Comparison of ENCODE assay signal across 19 cellular contexts in genomic region chr14:68000516-68000915, GRCh38.
DNase-seq lines count a peak whose midpoint lies in the region; TF ChIP-seq lines count a peak whose summit lies in the region.
"Had no signal": no experiment of that assay in that cellular context is flagged by ENCODE, and none has a peak within 500 bp of the region (broad histone marks: within the 10 kb centered on the region; RNA-seq: fewer than 3 reads in every experiment).

No MANE protein-coding gene starts in this region.

- intact Hi-C loops in sigmoid colon (cut with DNase I) = no loop called here

- TF ChIP-seq POLR2A in sigmoid colon (IDR thresholded peaks at IDR 0.05) = no peak

- H3K4me1 ChIP-seq in GM23248 (ENCODE audit: insufficient read depth) (peaks cover 21% of the 10 kb centered on the region), sigmoid colon (peaks cover 0 to 25% (median 18%) of the 10 kb centered on the region in 4 donors)

- H3F3A ChIP-seq in GM23248 (ENCODE audit: insufficient read depth) = peaks cover 10% of the 10 kb centered on the region

- H3K27ac ChIP-seq in GM23248 (peak overlapping the region; percentile 59), SK-N-MC (peak overlapping the region; percentile 57), sigmoid colon (peak overlapping the region in 3 of 4 donors; percentile 51 to 66 (median 61))

- H3K9me3 ChIP-seq in GM23248 (ENCODE audit: low read depth) (no peaks in the 10 kb centered on the region), SK-N-MC (ENCODE audit: low read depth, low read length) (no peaks in the 10 kb centered on the region), sigmoid colon (peaks cover 0 to 2% (median 0%) of the 10 kb centered on the region in 4 donors)

- peak; percentile 8 for DNase-seq in GM23248
- DNase-seq in SK-N-MC (ENCODE audit: low read depth, low spot score) = no peak
- peak; percentile 23 for DNase-seq in glomerular visceral epithelial cell (ENCODE audit: extremely low spot score)
- DNase-seq in sigmoid colon = no peak
- DNase-seq in GM10248 (ENCODE audit: extremely low spot score) = no peak
- DNase-seq in progenitor cell of endocrine pancreas (ENCODE audit: low spot score, unreplicated experiment) = no peak
- DNase-seq in superior temporal gyrus (ENCODE audit: extremely low spot score) = no peak
- no peak for DNase-seq in effector CD4-positive, alpha-beta T cell
- DNase-seq: activated naive CD4-positive, alpha-beta T cell treated with anti-CD3 and anti-CD28 coated beads, Interleukin-2, amount 50 U/mL, for 16 hours; activated T-cell treated with anti-CD3 and anti-CD28 coated beads for 4 hours; Calu3; erythroblast; islet precursor cell; mesendoderm; NCI-H1092; stimulated activated CD4-positive, alpha-beta T cell treated with anti-CD3 and anti-CD28 coated beads, Interleukin-4, amount 100 ng/mL, for 24 hours; substantia nigra had no signal

- H3K36me3 Mint-ChIP-seq in progenitor cell of endocrine pancreas (ENCODE audit: insufficient read depth) = peaks cover 5% of the 10 kb centered on the region

- no peak overlapping the region for H3K27ac Mint-ChIP-seq in progenitor cell of endocrine pancreas
- H3K27ac Mint-ChIP-seq: IgD-negative memory B cell had no signal

- peaks cover 21% of the 10 kb centered on the region for H3K9me3 Mint-ChIP-seq in progenitor cell of endocrine pancreas (ENCODE audit: low read depth)
- H3K9me3 Mint-ChIP-seq: IgD-negative memory B cell had no signal

- peak overlapping the region; percentile 48 for H3K9ac ChIP-seq in GM23248
- peak overlapping the region; percentile 65 for H3K9ac ChIP-seq in SK-N-MC (ENCODE audit: insufficient read length)

- H3K36me3 ChIP-seq in GM23248 (ENCODE audit: low read depth) = no peaks in the 10 kb centered on the region
- H3K36me3 ChIP-seq in SK-N-MC (ENCODE audit: insufficient read depth, low read length) = no peaks in the 10 kb centered on the region
- no peaks in the 10 kb centered on the region for H3K36me3 ChIP-seq in sigmoid colon

- H3K4me2 ChIP-seq in GM23248 (ENCODE audit: unreplicated experiment) = peak overlapping the region; percentile 86

- CTCF ChIA-PET in GM10248 (lab: Yijun Ruan, JAX) = interaction anchor here (1.1 to 1.3 kb wide), 2 partner anchors 11 to 16 kb away, joined by 3 to 4 read pairs; no protein-coding TSS in a partner anchor

- H3K9me2 ChIP-seq in GM23248 (ENCODE audit: insufficient read depth) = no peaks in the 10 kb centered on the region

- TF ChIP-seq EP300 in sigmoid colon (IDR thresholded peaks at IDR 0.05) = no peak

- H2AFZ ChIP-seq in GM23248 = peak overlapping the region; percentile 50

- TF ChIP-seq CTCF in sigmoid colon (IDR thresholded peaks at IDR 0.05) (no peak), GM10248 (IDR thresholded peaks at IDR 0.05; ENCODE audit: control extremely low read depth, extremely low read depth, low read depth, missing control alignments) (no peak), progenitor cell of endocrine pancreas (IDR thresholded peaks at IDR 0.05; ENCODE audit: unreplicated experiment) (no peak)

- H3K4me3 Mint-ChIP-seq in progenitor cell of endocrine pancreas (ENCODE audit: low read depth) = no peak overlapping the region
- H3K4me3 Mint-ChIP-seq: IgD-negative memory B cell had no signal

- POLR2A ChIA-PET in GM10248 (lab: Yijun Ruan, JAX) = no interaction called here

- H3K27me3 Mint-ChIP-seq in progenitor cell of endocrine pancreas = no peaks in the 10 kb centered on the region
- H3K27me3 Mint-ChIP-seq: IgD-negative memory B cell had no signal

- H3K4me1 Mint-ChIP-seq in progenitor cell of endocrine pancreas (ENCODE audit: low read depth) = peaks cover 16% of the 10 kb centered on the region

- in situ Hi-C loops in GM23248 (cut with MboI) = no loop called here

- no peaks in the 10 kb centered on the region for H4K20me1 ChIP-seq in GM23248 (ENCODE audit: insufficient read depth)

- WGBS in GM23248 (ENCODE audit: low coverage in 1 of 2, low lambda C conversion rate in 2 of 2, missing lambda C conversion rate in 2 of 2), 2 experiments = 6 to 17% methylated on average over 1 of the region's 1 CpG
- 71 to 89% methylated on average over 1 of the region's 1 CpG for WGBS in sigmoid colon, 2 donors

- no peaks in the 10 kb centered on the region for H3K79me2 ChIP-seq in GM23248 (ENCODE audit: insufficient read depth)

- H3K27me3 ChIP-seq in GM23248 (replicated peaks; ENCODE audit: insufficient read depth) (no peaks in the 10 kb centered on the region), sigmoid colon (no peaks in the 10 kb centered on the region)

- H3K4me3 ChIP-seq in GM23248 (peak overlapping the region; percentile 60), SK-N-MC (peak overlapping the region; percentile 68), sigmoid colon (no peak overlapping the region)
- H3K4me3 ChIP-seq: skin epidermis had no signal

Comparison
In these comparisons a context has a peak if more than half of its experiments do, and no peak if none do; other contexts are left out.
1. DNase-seq: peak in GM23248 (single experiment) and glomerular visceral epithelial cell (single experiment); none in SK-N-MC (single experiment), sigmoid colon (single experiment), GM10248 (single experiment), progenitor cell of endocrine pancreas (single experiment), superior temporal gyrus (single experiment) and effector CD4-positive, alpha-beta T cell (single experiment).
2. H3K4me3 ChIP-seq: peak in GM23248 (single experiment) and SK-N-MC (single experiment); none in sigmoid colon (0 of 4).
3. Peak in every context shown above with its lines, with median percentiles within 50 percentile points of each other: H3K27ac ChIP-seq.